39 cellular contexts compared by ENCODE assay signal in the genomic region with DNA sequence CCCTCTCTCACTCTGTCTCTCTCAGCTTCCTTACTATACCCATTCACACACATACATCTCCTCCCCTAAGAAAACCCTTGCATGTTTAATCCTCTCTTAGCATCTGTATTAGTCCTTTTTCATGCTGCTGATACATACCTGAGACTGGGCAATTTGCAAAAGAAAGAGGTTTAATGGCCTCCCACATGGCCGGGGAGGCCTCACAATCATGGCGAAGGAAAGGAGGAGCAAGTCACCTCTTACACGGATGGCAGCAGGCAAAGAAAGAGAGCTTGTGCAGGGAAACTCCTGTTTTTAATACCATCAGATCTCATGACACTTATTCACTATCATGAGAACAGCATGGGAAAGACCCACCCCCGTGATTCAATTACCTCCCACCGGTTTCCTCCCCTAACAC.
"Had no signal": no experiment of that assay in that cellular context is flagged by ENCODE, and none has a peak within 500 bp of the region (broad histone marks: within the 10 kb centered on the region; RNA-seq: fewer than 3 reads in every experiment).

No MANE protein-coding gene starts in this region.

- H3K27me3 Mint-ChIP-seq: activated CD4-positive, alpha-beta memory T cell treated with anti-CD3 and anti-CD28 coated beads, Interleukin-2, amount 10 ng/mL, durations not matched to agents 7 days and 5 days; activated CD4-positive, alpha-beta T cell treated with anti-CD3 and anti-CD28 coated beads for 36 hours; activated CD4-positive, alpha-beta T cell treated with anti-CD3 and anti-CD28 coated beads, Interleukin-2, amount 10 ng/mL, durations not matched to agents 7 days and 5 days; activated CD8-positive, alpha-beta memory T cell treated with anti-CD3 and anti-CD28 coated beads, Interleukin-2, amount 10 ng/mL, durations not matched to agents 7 days and 5 days; activated naive CD4-positive, alpha-beta T cell treated with anti-CD3 and anti-CD28 coated beads, Interleukin-2, amount 10 ng/mL, durations not matched to agents 7 days and 5 days; activated naive CD4-positive, alpha-beta T cell treated with anti-CD3 and anti-CD28 coated beads, Interleukin-2, amount 50 U/mL, for 24 hours; activated naive CD8-positive, alpha-beta T cell; activated naive CD8-positive, alpha-beta T cell treated with anti-CD3 and anti-CD28 coated beads, Interleukin-2, amount 10 ng/mL, durations not matched to agents 7 days and 5 days; activated naive CD8-positive, alpha-beta T cell treated with anti-CD3 and anti-CD28 coated beads, Interleukin-2, amount 50 U/mL, for 24 hours; activated T-cell treated with anti-CD3 and anti-CD28 coated beads, Interleukin-2, amount 50 U/mL, for 24 hours; central memory CD8-positive, alpha-beta T cell had no signal

- H3K27ac Mint-ChIP-seq: activated CD4-positive, alpha-beta memory T cell treated with anti-CD3 and anti-CD28 coated beads, Interleukin-2, amount 10 ng/mL, durations not matched to agents 7 days and 5 days; activated CD4-positive, alpha-beta T cell treated with anti-CD3 and anti-CD28 coated beads for 36 hours; activated CD4-positive, alpha-beta T cell treated with anti-CD3 and anti-CD28 coated beads, Interleukin-2, amount 10 ng/mL, durations not matched to agents 7 days and 5 days; activated CD8-positive, alpha-beta memory T cell treated with anti-CD3 and anti-CD28 coated beads, Interleukin-2, amount 10 ng/mL, durations not matched to agents 7 days and 5 days; activated CD8-positive, alpha-beta T cell treated with anti-CD3 and anti-CD28 coated beads, Interleukin-2, amount 10 ng/mL, durations not matched to agents 7 days and 5 days; activated naive CD4-positive, alpha-beta T cell treated with anti-CD3 and anti-CD28 coated beads, Interleukin-2, amount 10 ng/mL, durations not matched to agents 7 days and 5 days; activated naive CD4-positive, alpha-beta T cell treated with anti-CD3 and anti-CD28 coated beads, Interleukin-2, amount 50 U/mL, for 24 hours; activated naive CD8-positive, alpha-beta T cell; activated naive CD8-positive, alpha-beta T cell treated with anti-CD3 and anti-CD28 coated beads, Interleukin-2, amount 10 ng/mL, durations not matched to agents 7 days and 5 days; activated naive CD8-positive, alpha-beta T cell treated with anti-CD3 and anti-CD28 coated beads, Interleukin-2, amount 50 U/mL, for 24 hours; activated T-cell treated with anti-CD3 and anti-CD28 coated beads, Interleukin-2, amount 50 U/mL, for 24 hours; activated T-helper 1 cell treated with anti-CD3 and anti-CD28 coated beads, Interleukin-12 subunit alpha, Interleukin-12 subunit beta, Interleukin-2, Interleukin-4 antibody, amounts not matched to agents 30 ng/mL and 10 ng/mL and 1 ng/mL, durations not matched to agents 14 hours and 24 hours and 36 hours; activated T-helper 2 cell treated with anti-CD3 and anti-CD28 coated beads, Interferon-gamma antibody, Interleukin-2, Interleukin-4, amounts not matched to agents 10 μg/mL and 5 μg/mL and 100 μg/mL, durations not matched to agents 14 hours and 24 hours and 36 hours; T-helper 1 cell treated with Interleukin-12 subunit alpha and Interleukin-12 subunit beta and Interleukin-4 antibody, amounts not matched to agents 30 μg/mL and 1 μg/mL, for 36 hours; T-helper 2 cell treated with Interferon-gamma antibody and Interleukin-4, amounts not matched to agents 5 μg/mL and 100 μg/mL, for 36 hours had no signal

- DNase-seq: activated CD4-positive, alpha-beta memory T cell treated with anti-CD3 and anti-CD28 coated beads, Interleukin-2, amount 10 ng/mL, durations not matched to agents 7 days and 5 days; activated CD4-positive, alpha-beta T cell treated with anti-CD3 and anti-CD28 coated beads for 1 hour; activated CD4-positive, alpha-beta T cell treated with anti-CD3 and anti-CD28 coated beads for 36 hours; activated CD4-positive, alpha-beta T cell treated with anti-CD3 and anti-CD28 coated beads for 48 hours; activated CD4-positive, alpha-beta T cell treated with anti-CD3 and anti-CD28 coated beads, Interleukin-2, amount 10 ng/mL, durations not matched to agents 7 days and 5 days; activated CD4-positive, alpha-beta T cell treated with anti-CD3 and anti-CD28 coated beads, Interleukin-2, amount 50 U/mL, for 48 hours; activated CD4-positive, CD25-positive, alpha-beta regulatory T cell; activated CD8-positive, alpha-beta memory T cell treated with anti-CD3 and anti-CD28 coated beads for 24 hours; activated CD8-positive, alpha-beta memory T cell treated with anti-CD3 and anti-CD28 coated beads, Interleukin-2, amount 10 ng/mL, durations not matched to agents 7 days and 5 days; activated CD8-positive, alpha-beta memory T cell treated with anti-CD3 and anti-CD28 coated beads, Interleukin-2, amount 50 U/mL, for 48 hours; activated CD8-positive, alpha-beta T cell treated with anti-CD3 and anti-CD28 coated beads, Interleukin-2, amount 10 ng/mL, durations not matched to agents 7 days and 5 days; activated effector memory CD4-positive, alpha-beta T cell treated with Interleukin-2 at 50 U/mL for 16 hours; activated gamma-delta T cell; activated naive CD4-positive, alpha-beta T cell treated with anti-CD3 and anti-CD28 coated beads, Interleukin-2, amount 10 ng/mL, durations not matched to agents 7 days and 5 days; activated naive CD4-positive, alpha-beta T cell treated with Interleukin-2 at 50 U/mL for 16 hours; activated naive CD8-positive, alpha-beta T cell treated with anti-CD3 and anti-CD28 coated beads, Interleukin-2, amount 10 ng/mL, durations not matched to agents 7 days and 5 days; activated naive CD8-positive, alpha-beta T cell treated with anti-CD3 and anti-CD28 coated beads, Interleukin-2, amount 50 U/mL, for 24 hours; activated T-cell treated with anti-CD3 and anti-CD28 coated beads, Interleukin-2, amount 50 U/mL, for 24 hours; activated T-cell treated with anti-CD3 and anti-CD28 coated beads, Interleukin-2, amount 50 U/mL, for 48 hours; amygdala; anterior cingulate cortex; caudate nucleus; cerebellar nuclear complex; T-helper 2 cell; T-helper 9 cell had no signal

- H3K4me3 Mint-ChIP-seq: activated CD4-positive, alpha-beta memory T cell treated with anti-CD3 and anti-CD28 coated beads, Interleukin-2, amount 10 ng/mL, durations not matched to agents 7 days and 5 days; activated CD4-positive, alpha-beta T cell treated with anti-CD3 and anti-CD28 coated beads for 36 hours; activated CD4-positive, alpha-beta T cell treated with anti-CD3 and anti-CD28 coated beads, Interleukin-2, amount 10 ng/mL, durations not matched to agents 7 days and 5 days; activated CD8-positive, alpha-beta memory T cell treated with anti-CD3 and anti-CD28 coated beads, Interleukin-2, amount 10 ng/mL, durations not matched to agents 7 days and 5 days; activated CD8-positive, alpha-beta T cell treated with anti-CD3 and anti-CD28 coated beads, Interleukin-2, amount 10 ng/mL, durations not matched to agents 7 days and 5 days; activated naive CD4-positive, alpha-beta T cell treated with anti-CD3 and anti-CD28 coated beads, Interleukin-2, amount 10 ng/mL, durations not matched to agents 7 days and 5 days; activated naive CD4-positive, alpha-beta T cell treated with anti-CD3 and anti-CD28 coated beads, Interleukin-2, amount 50 U/mL, for 24 hours; activated naive CD8-positive, alpha-beta T cell; activated naive CD8-positive, alpha-beta T cell treated with anti-CD3 and anti-CD28 coated beads, Interleukin-2, amount 10 ng/mL, durations not matched to agents 7 days and 5 days; activated naive CD8-positive, alpha-beta T cell treated with anti-CD3 and anti-CD28 coated beads, Interleukin-2, amount 50 U/mL, for 24 hours; activated T-cell treated with anti-CD3 and anti-CD28 coated beads, Interleukin-2, amount 50 U/mL, for 24 hours; activated T-helper 1 cell treated with anti-CD3 and anti-CD28 coated beads, Interleukin-12 subunit alpha, Interleukin-12 subunit beta, Interleukin-2, Interleukin-4 antibody, amounts not matched to agents 30 ng/mL and 10 ng/mL and 1 ng/mL, durations not matched to agents 14 hours and 24 hours and 36 hours; brain; central memory CD8-positive, alpha-beta T cell; T-helper 1 cell treated with Interleukin-12 subunit alpha and Interleukin-12 subunit beta and Interleukin-4 antibody, amounts not matched to agents 30 μg/mL and 1 μg/mL, for 36 hours; T-helper 2 cell treated with Interferon-gamma antibody and Interleukin-4, amounts not matched to agents 5 μg/mL and 100 μg/mL, for 36 hours had no signal

- ATAC-seq: activated CD4-positive, alpha-beta T cell treated with anti-CD3 and anti-CD28 coated beads for 36 hours; activated CD4-positive, CD25-positive, alpha-beta regulatory T cell treated with anti-CD3 and anti-CD28 coated beads, Interleukin-2, amount 50 U/mL, for 24 hours; activated CD8-positive, alpha-beta memory T cell treated with anti-CD3 and anti-CD28 coated beads, Interleukin-2, amount 10 ng/mL, durations not matched to agents 7 days and 5 days; activated CD8-positive, alpha-beta T cell treated with anti-CD3 and anti-CD28 coated beads, Interleukin-2, amount 10 ng/mL, durations not matched to agents 7 days and 5 days; activated naive CD8-positive, alpha-beta T cell treated with anti-CD3 and anti-CD28 coated beads, Interleukin-2, amount 50 U/mL, for 24 hours had no signal

- H3K9me3 ChIP-seq: ascending aorta had no signal

- H3K4me1 ChIP-seq: ascending aorta had no signal

- H3K36me3 Mint-ChIP-seq: activated CD8-positive, alpha-beta memory T cell treated with anti-CD3 and anti-CD28 coated beads, Interleukin-2, amount 10 ng/mL, durations not matched to agents 7 days and 5 days; activated naive CD4-positive, alpha-beta T cell treated with anti-CD3 and anti-CD28 coated beads, Interleukin-2, amount 10 ng/mL, durations not matched to agents 7 days and 5 days; activated naive CD4-positive, alpha-beta T cell treated with anti-CD3 and anti-CD28 coated beads, Interleukin-2, amount 50 U/mL, for 24 hours; activated naive CD8-positive, alpha-beta T cell; activated naive CD8-positive, alpha-beta T cell treated with anti-CD3 and anti-CD28 coated beads, Interleukin-2, amount 10 ng/mL, durations not matched to agents 7 days and 5 days had no signal

- H3K27me3 ChIP-seq: ascending aorta, cardiac muscle cell had no signal

- H3K4me3 ChIP-seq: ascending aorta, cardiac muscle cell had no signal

- FAIRE-seq: bronchial epithelial cell, TTC549 had no signal

- H3K36me3 ChIP-seq: ascending aorta, cardiac muscle cell had no signal

- H3K27ac ChIP-seq: ascending aorta, cardiac muscle cell, VCaP had no signal

- H3K4me1 Mint-ChIP-seq: activated CD4-positive, alpha-beta memory T cell treated with anti-CD3 and anti-CD28 coated beads, Interleukin-2, amount 10 ng/mL, durations not matched to agents 7 days and 5 days; activated CD4-positive, alpha-beta T cell treated with anti-CD3 and anti-CD28 coated beads for 36 hours; activated CD4-positive, alpha-beta T cell treated with anti-CD3 and anti-CD28 coated beads, Interleukin-2, amount 10 ng/mL, durations not matched to agents 7 days and 5 days; activated CD8-positive, alpha-beta memory T cell treated with anti-CD3 and anti-CD28 coated beads, Interleukin-2, amount 10 ng/mL, durations not matched to agents 7 days and 5 days; activated naive CD4-positive, alpha-beta T cell treated with anti-CD3 and anti-CD28 coated beads, Interleukin-2, amount 10 ng/mL, durations not matched to agents 7 days and 5 days; activated naive CD4-positive, alpha-beta T cell treated with anti-CD3 and anti-CD28 coated beads, Interleukin-2, amount 50 U/mL, for 24 hours; activated naive CD8-positive, alpha-beta T cell treated with anti-CD3 and anti-CD28 coated beads, Interleukin-2, amount 10 ng/mL, durations not matched to agents 7 days and 5 days; activated naive CD8-positive, alpha-beta T cell treated with anti-CD3 and anti-CD28 coated beads, Interleukin-2, amount 50 U/mL, for 24 hours; central memory CD8-positive, alpha-beta T cell had no signal

- H3K9me3 Mint-ChIP-seq: activated CD4-positive, alpha-beta T cell treated with anti-CD3 and anti-CD28 coated beads, Interleukin-2, amount 10 ng/mL, durations not matched to agents 7 days and 5 days; activated naive CD4-positive, alpha-beta T cell treated with anti-CD3 and anti-CD28 coated beads, Interleukin-2, amount 50 U/mL, for 24 hours; activated T-cell treated with anti-CD3 and anti-CD28 coated beads, Interleukin-2, amount 50 U/mL, for 24 hours; activated T-helper 1 cell treated with anti-CD3 and anti-CD28 coated beads, Interleukin-12 subunit alpha, Interleukin-12 subunit beta, Interleukin-2, Interleukin-4 antibody, amounts not matched to agents 30 ng/mL and 10 ng/mL and 1 ng/mL, durations not matched to agents 14 hours and 24 hours and 36 hours; activated T-helper 2 cell treated with anti-CD3 and anti-CD28 coated beads, Interferon-gamma antibody, Interleukin-2, Interleukin-4, amounts not matched to agents 10 μg/mL and 5 μg/mL and 100 μg/mL, durations not matched to agents 14 hours and 24 hours and 36 hours; T-helper 1 cell treated with Interleukin-12 subunit alpha and Interleukin-12 subunit beta and Interleukin-4 antibody, amounts not matched to agents 30 μg/mL and 1 μg/mL, for 36 hours; T-helper 2 cell treated with Interferon-gamma antibody and Interleukin-4, amounts not matched to agents 5 μg/mL and 100 μg/mL, for 36 hours had no signal
